8 cellular contexts compared by ENCODE assay signal in genomic region chr20:62382306-62383198, GRCh38. TPM values are rescaled to one million over a fixed set of nuclear protein-coding genes. Genes with fewer than 3 reads are reported as not detected.
DNase-seq lines count a peak whose midpoint lies in the region; ATAC-seq, FAIRE-seq and TF ChIP-seq lines count a peak whose summit lies in the region.

No MANE protein-coding gene starts in this region.

- H3K4me3 Mint-ChIP-seq in MCF 10A (ENCODE audit: unreplicated experiment): no peak overlapping the region

- peaks cover 53% of the 10 kb centered on the region for H3K36me3 Mint-ChIP-seq in MCF 10A (ENCODE audit: insufficient read depth, unreplicated experiment)

- BruUV-seq in MCF 10A (replicated peaks; lab: Mats Ljungman, UMichigan): no TSS peak

- peaks cover 19% of the 10 kb centered on the region for H3K4me1 Mint-ChIP-seq in MCF 10A (ENCODE audit: insufficient read depth, unreplicated experiment)

- H3K9me3 ChIP-seq in kidney (ENCODE audit: control insufficient read depth in 1 of 2, low read length in 2 of 2): no peaks in the 10 kb centered on the region

- intact Hi-C loops in MCF 10A (cut with micrococcal nuclease): loop anchor here (1.0 kb wide), 1 partner anchor 80 kb away; the partner anchor contains the start of gene ADRM1
- intact Hi-C loops in kidney (cut with DNase I): no loop called here

- peaks cover 4 to 5% of the 10 kb centered on the region in 2 donors for H3K36me3 ChIP-seq in kidney (ENCODE audit: control insufficient read depth in 1 of 2, insufficient read depth in 2 of 2, low read length in 2 of 2)

- no peak overlapping the region for H3K27ac ChIP-seq in VCaP
- H3K27ac ChIP-seq in kidney (ENCODE audit: low read depth in 2 of 2, low read length in 2 of 2): no peak overlapping the region

- no peak for FAIRE-seq in kidney (lab: Jason Lieb, UNC)

- CTCF ChIA-PET in MCF 10A (lab: Yijun Ruan, JAX): interaction anchor here (0.5 to 4.0 kb wide), 33 partner anchors 9 to 464 kb away, joined by 3 to 53 read pairs (median 6); partner anchors contain the start of genes ADRM1 and LAMA5

- no peaks in the 10 kb centered on the region for H3K27me3 Mint-ChIP-seq in MCF 10A (ENCODE audit: insufficient read depth, unreplicated experiment)

- TF ChIP-seq CTCF in GM12872 (IDR thresholded peaks at IDR 0.05; ENCODE audit: insufficient read depth, low read depth, low read length): peak; percentile 97
- peak; percentile 98 for TF ChIP-seq CTCF in VCaP (conservative IDR thresholded peaks at IDR 0.05)
- TF ChIP-seq CTCF in MCF 10A (IDR thresholded peaks at IDR 0.05; ENCODE audit: unreplicated experiment): peak; percentile 94
- TF ChIP-seq CTCF in kidney (IDR thresholded peaks at IDR 0.05; ENCODE audit: borderline replicate concordance, extremely low read depth, insufficient read depth): peak; percentile 93

- peaks cover 9% of the 10 kb centered on the region for H3K9me3 Mint-ChIP-seq in MCF 10A (ENCODE audit: unreplicated experiment)

- POLR2A ChIA-PET in MCF 10A (lab: Yijun Ruan, JAX): interaction anchor here (0.6 to 10.4 kb wide), 11 partner anchors 16 to 1541 kb away, joined by 3 to 307 read pairs (median 7); partner anchors contain the start of genes ADRM1 and LAMA5

- peak; percentile 86 for DNase-seq in NCI-H2196 (lab: John Stamatoyannopoulos, UW; ENCODE audit: unreplicated experiment)
- peak; percentile 85 for DNase-seq in MCF 10A (ENCODE audit: unreplicated experiment)
- no peak for DNase-seq in kidney
- DNase-seq in stimulated activated CD4-positive, alpha-beta T cell treated with anti-CD3 and anti-CD28 coated beads, Interleukin-2, amount 100 ng/mL, for 48 hours: peak; percentile 70 to 75

- no peak overlapping the region for H3K4me3 ChIP-seq in kidney (ENCODE audit: low read length in 2 of 2)

- peak; percentile 55 for ATAC-seq in HG02938 (IDR thresholded peaks at IDR 0.05; ENCODE audit: unreplicated experiment)
- no peak for ATAC-seq in HG03280 (IDR thresholded peaks at IDR 0.05; ENCODE audit: unreplicated experiment)

- H3K27ac Mint-ChIP-seq in MCF 10A (ENCODE audit: low read depth, unreplicated experiment): no peak overlapping the region

- no peak overlapping the region for H3K9ac ChIP-seq in kidney (ENCODE audit: low read length in 2 of 2)

- H3K4me1 ChIP-seq in kidney (ENCODE audit: control insufficient read depth in 1 of 2, insufficient read depth in 1 of 2, low read depth in 1 of 2, low read length in 2 of 2): peaks cover 6 to 15% of the 10 kb centered on the region in 2 donors

RNA-seq across cellular contexts. Expression of gene RPS21, which starts 4.4 kb away (rescaled TPM):
- total RNA-seq in MCF 10A (2022): 1,978 and 2,055 TPM in 2 replicates
- total RNA-seq in kidney: 1,221 TPM
- polyA plus RNA-seq in kidney (ENCODE audit: insufficient read depth, low read depth, low replicate concordance): 2,336 TPM

RNA-seq across cellular contexts. Expression of gene LAMA5, which starts 15.4 kb away (rescaled TPM):
- total RNA-seq in MCF 10A (2022): 266 and 292 TPM in 2 replicates
- 342 TPM for total RNA-seq in kidney
- polyA plus RNA-seq in kidney (ENCODE audit: insufficient read depth, low read depth, low replicate concordance): 94.0 TPM

RNA-seq across cellular contexts. Expression of gene CABLES2, which starts 24.5 kb away (rescaled TPM):
- total RNA-seq in MCF 10A (2022) (1.5 and 2.8 TPM in 2 replicates), kidney (4.5 TPM)
- polyA plus RNA-seq in kidney (ENCODE audit: insufficient read depth, low read depth, low replicate concordance): 2.0 TPM

RNA-seq across cellular contexts. Expression of gene RBBP8NL, which starts 44.8 kb away (rescaled TPM):
- total RNA-seq in MCF 10A (2022) (not detected in 2 replicates), kidney (0.13 TPM)
- polyA plus RNA-seq in kidney (ENCODE audit: insufficient read depth, low read depth, low replicate concordance): 1.5 TPM
